8 cellular contexts compared by ENCODE assay signal in genomic region chr2:119387381-119388129, GRCh38. TPM values are rescaled to one million over a fixed set of nuclear protein-coding genes. Genes with fewer than 3 reads are reported as not detected.
DNase-seq lines count a peak whose midpoint lies in the region; ATAC-seq and TF ChIP-seq lines count a peak whose summit lies in the region.

No MANE protein-coding gene starts in this region.

- H3K4me3 Mint-ChIP-seq in naive thymus-derived CD8-positive, alpha-beta T cell: no peak overlapping the region

- ATAC-seq in HG03139 (IDR thresholded peaks at IDR 0.05; ENCODE audit: unreplicated experiment): peak; percentile 67
- ATAC-seq in naive thymus-derived CD8-positive, alpha-beta T cell: no peak

- H3K27me3 Mint-ChIP-seq in naive thymus-derived CD8-positive, alpha-beta T cell: peaks cover 2 to 15% (median 5%) of the 10 kb centered on the region in 5 donors

- DNase-seq in DMS 273 (lab: John Stamatoyannopoulos, UW; ENCODE audit: unreplicated experiment) (peak; percentile 85), SW480 (ENCODE audit: low spot score) (peak; percentile 50), fibroblast of gingiva (ENCODE audit: low read depth) (peak; percentile 88), nucleus accumbens (lab: John Stamatoyannopoulos, UW) (peak in 47 of 56 donors; percentile 3 to 77 (median 38)), NCI-H526 treated with DMSO at 0.1 percent for 48 hours (lab: John Stamatoyannopoulos, UW) (no peak)
- no peak for DNase-seq in naive thymus-derived CD8-positive, alpha-beta T cell

- no peaks in the 10 kb centered on the region for H3K9me3 Mint-ChIP-seq in naive thymus-derived CD8-positive, alpha-beta T cell

- no peak overlapping the region for H3K27ac Mint-ChIP-seq in naive thymus-derived CD8-positive, alpha-beta T cell

- POLR2A ChIA-PET in naive thymus-derived CD8-positive, alpha-beta T cell (lab: Charles Lee): interaction anchor here (1.7 kb wide), 1 partner anchor 21 kb away, joined by 4 read pairs; the partner anchor contains the start of genes C2orf76 and DBI

- no peaks in the 10 kb centered on the region for H3K36me3 Mint-ChIP-seq in naive thymus-derived CD8-positive, alpha-beta T cell

- H3K4me1 Mint-ChIP-seq in naive thymus-derived CD8-positive, alpha-beta T cell: peaks cover 0 to 6% (median 1%) of the 10 kb centered on the region in 4 donors

- TF ChIP-seq POLR2A in GM19099 (IDR thresholded peaks at IDR 0.05; ENCODE audit: extremely low read depth, insufficient read length, low read depth): peak; percentile 19

RNA-seq across cellular contexts. Expression of gene DBI, which starts 20.8 kb away (rescaled TPM):
- 10 to 100 TPM; 41.5 to 49.7 TPM for total RNA-seq in naive thymus-derived CD8-positive, alpha-beta T cell
- polyA plus RNA-seq in naive thymus-derived CD8-positive, alpha-beta T cell: 100 to 1,000 TPM; 249 to 374 (median 295) TPM

RNA-seq across cellular contexts. Expression of gene C2orf76, which starts 20.9 kb away (rescaled TPM):
- 10 to 100 TPM; 10.7 to 11.9 TPM for total RNA-seq in naive thymus-derived CD8-positive, alpha-beta T cell
- 10 to 100 TPM; 16.3 to 37.5 (median 23.6) TPM for polyA plus RNA-seq in naive thymus-derived CD8-positive, alpha-beta T cell

RNA-seq across cellular contexts. Expression of gene TMEM37, which starts 44.1 kb away (rescaled TPM):
- under 1 TPM in 1 of 2 experiments, not detected in 1; 0.36 TPM for total RNA-seq in naive thymus-derived CD8-positive, alpha-beta T cell
- not detected for polyA plus RNA-seq in naive thymus-derived CD8-positive, alpha-beta T cell

Comparison
In these comparisons a context has a peak if more than half of its experiments do, and no peak if none do; other contexts are left out.
1. DNase-seq: peak in DMS 273 (single experiment), SW480 (single experiment), fibroblast of gingiva (single experiment) and nucleus accumbens (47 of 56); none in NCI-H526 treated with DMSO at 0.1 percent for 48 hours (single experiment) and naive thymus-derived CD8-positive, alpha-beta T cell (0 of 10).